In genomic region chr10:86194684-86195083, GRCh38 we compare ENCODE assay signal across 21 cellular contexts.
DNase-seq lines count a peak whose midpoint lies in the region; ATAC-seq and TF ChIP-seq lines count a peak whose summit lies in the region.
"Had no signal": no experiment of that assay in that cellular context is flagged by ENCODE, and none has a peak within 500 bp of the region (broad histone marks: within the 10 kb centered on the region; RNA-seq: fewer than 3 reads in every experiment).

No MANE protein-coding gene starts in this region.

- CTCF ChIA-PET in PC-9 (lab: Charles Lee), result no interaction called here

- no peak overlapping the region for H4K91ac ChIP-seq in neuronal stem cell (ENCODE audit: low read depth, low read length, poor library complexity)

- H3K36me3 ChIP-seq in BLaER1 treated with 17β-estradiol and CSF1 and Interleukin-3, amounts not matched to agents 10 nM and 100 nM, result no peaks in the 10 kb centered on the region
- H3K36me3 ChIP-seq in neuronal stem cell (replicated peaks in 1 of 2; ENCODE audit: control insufficient read depth in 2 of 2, insufficient read depth in 2 of 2, low read length in 2 of 2), result no peaks in the 10 kb centered on the region
- H3K36me3 ChIP-seq in stomach, result no peaks in the 10 kb centered on the region
- H3K36me3 ChIP-seq in PC-9 (ENCODE audit: low read depth), result no peaks in the 10 kb centered on the region
- H3K36me3 ChIP-seq: BE2C, HAP-1 had no signal

- peaks cover 0 to 3% (median 0%) of the 10 kb centered on the region in 11 experiments; a peak in 2 of 22 replicates for H4K20me1 ChIP-seq in BLaER1 treated with 17β-estradiol and CSF1 and Interleukin-3, amounts not matched to agents 10 nM and 100 nM
- H4K20me1 ChIP-seq in PC-9 (ENCODE audit: insufficient read depth), result no peaks in the 10 kb centered on the region

- no peaks in the 10 kb centered on the region for H3F3A ChIP-seq in PC-9 (ENCODE audit: insufficient read depth, low read depth)

- H3K27ac ChIP-seq in BLaER1 treated with 17β-estradiol and CSF1 and Interleukin-3, amounts not matched to agents 10 nM and 100 nM, result no peak overlapping the region
- H3K27ac ChIP-seq in neuronal stem cell (replicated peaks; ENCODE audit: low read length) (no peak overlapping the region), stomach (no peak overlapping the region), PC-9 (no peak overlapping the region)
- H3K27ac ChIP-seq: A549, C4-2B had no signal

- H4K8ac ChIP-seq in neuronal stem cell (ENCODE audit: low read depth, low read length), result no peak overlapping the region

- peak overlapping the region; percentile 8 for H3K23ac ChIP-seq in neuronal stem cell (ENCODE audit: low read depth, low read length, poor library complexity)

- no peak overlapping the region for H2BK15ac ChIP-seq in neuronal stem cell (ENCODE audit: low read length)

- no peak overlapping the region for H3K14ac ChIP-seq in neuronal stem cell (ENCODE audit: low read length)

- no peaks in the 10 kb centered on the region for H3K79me1 ChIP-seq in neuronal stem cell (ENCODE audit: low read depth, low read length)

- no peak overlapping the region for H3K9ac ChIP-seq in BLaER1 treated with 17β-estradiol and CSF1 and Interleukin-3, amounts not matched to agents 10 nM and 100 nM
- H3K9ac ChIP-seq in neuronal stem cell (ENCODE audit: low read depth, low read length, poor library complexity), result no peak overlapping the region

- H3K4me1 ChIP-seq in BLaER1 treated with 17β-estradiol and CSF1 and Interleukin-3, amounts not matched to agents 10 nM and 100 nM, result peaks cover 0 to 38% (median 21%) of the 10 kb centered on the region in 10 experiments; a peak in 16 of 20 replicates
- H3K4me1 ChIP-seq in neuronal stem cell (ENCODE audit: control insufficient read depth in 2 of 2, insufficient read depth in 1 of 2, low read depth in 1 of 2, low read length in 2 of 2) (peaks cover 0 to 1% of the 10 kb centered on the region in 2 donors), stomach (no peaks in the 10 kb centered on the region), PC-9 (replicated peaks; ENCODE audit: insufficient read depth) (no peaks in the 10 kb centered on the region)
- H3K4me1 ChIP-seq: A549, Caco-2, HAP-1 had no signal

- no peak overlapping the region for H2AK5ac ChIP-seq in neuronal stem cell (ENCODE audit: low read depth, low read length)

- no peak for TF ChIP-seq CTCF in stomach (IDR thresholded peaks at IDR 0.05)
- no peak for TF ChIP-seq CTCF in PC-9 (conservative IDR thresholded peaks at IDR 0.05)

- H3K27me3 ChIP-seq in BLaER1 treated with 17β-estradiol and CSF1 and Interleukin-3, amounts not matched to agents 10 nM and 100 nM, result no peaks in the 10 kb centered on the region
- H3K27me3 ChIP-seq in neuronal stem cell (ENCODE audit: control insufficient read depth in 3 of 3, insufficient read depth in 3 of 3, low read depth in 1 of 3, low read length in 3 of 3) (peaks cover 0 to 3% (median 0%) of the 10 kb centered on the region in 3 experiments), stomach (peaks cover 0 to 9% (median 0%) of the 10 kb centered on the region in 3 donors), PC-9 (ENCODE audit: insufficient read depth, low read depth) (peaks cover 13% of the 10 kb centered on the region)
- H3K27me3 ChIP-seq: BE2C had no signal

- H3K4ac ChIP-seq in neuronal stem cell (ENCODE audit: low read length), result peak overlapping the region; percentile 13

- WGBS in neuronal stem cell (ENCODE audit: extremely low coverage in 2 of 2, insufficient read length in 2 of 2, insufficient replicate concordance in 1 of 2), 2 donors, result no CpG with 5 or more reads among the region's 5 CpGs
- WGBS in stomach, 5 donors, result 71 to 92% (median 89%) methylated on average over 5 of the region's 5 CpGs

- H2BK120ac ChIP-seq in neuronal stem cell (ENCODE audit: low read depth, low read length), result no peak overlapping the region

- H3K9me2 ChIP-seq in PC-9 (ENCODE audit: insufficient read depth), result no peaks in the 10 kb centered on the region

- no TSS peak for BruUV-seq in PC-9 (replicated peaks; lab: Mats Ljungman, UMichigan)

- 0 out of 22 replicates have a peak, but pooled peaks cover 0 to 6% (median 0%) of the 10 kb centered on the region in 11 experiments for H3K9me3 ChIP-seq in BLaER1 treated with 17β-estradiol and CSF1 and Interleukin-3, amounts not matched to agents 10 nM and 100 nM (replicated peaks in 1 of 11)
- H3K9me3 ChIP-seq in neuronal stem cell (replicated peaks in 1 of 2; ENCODE audit: control insufficient read depth in 2 of 2, insufficient read depth in 1 of 2, low read depth in 1 of 2, low read length in 2 of 2), result no peaks in the 10 kb centered on the region
- no peaks in the 10 kb centered on the region for H3K9me3 ChIP-seq in stomach
- no peaks in the 10 kb centered on the region for H3K9me3 ChIP-seq in PC-9 (ENCODE audit: insufficient read depth, low read depth)
- H3K9me3 ChIP-seq: A549, BE2C, Caco-2, HAP-1 had no signal

- intact Hi-C loops in stomach (cut with DNase I; ENCODE audit: low total_unique reads), result no loop called here
- intact Hi-C loops in PC-9 (cut with micrococcal nuclease; ENCODE audit: unreplicated experiment), result no loop called here

- peak overlapping the region; percentile 71 for H3K18ac ChIP-seq in neuronal stem cell (ENCODE audit: low read length)

- H3K4me3 ChIP-seq in BLaER1 treated with 17β-estradiol and CSF1 and Interleukin-3, amounts not matched to agents 10 nM and 100 nM, result no peak overlapping the region
- H3K4me3 ChIP-seq in neuronal stem cell (ENCODE audit: low read length in 2 of 2), result no peak overlapping the region
- no peak overlapping the region for H3K4me3 ChIP-seq in stomach
- no peak overlapping the region for H3K4me3 ChIP-seq in PC-9
- H3K4me3 ChIP-seq: A549, HAP-1 had no signal

- peak overlapping the region in 7 of 11 experiments; percentile 14 to 53 (median 38); a peak in 10 of 22 replicates for H3K4me2 ChIP-seq in BLaER1 treated with 17β-estradiol and CSF1 and Interleukin-3, amounts not matched to agents 10 nM and 100 nM
- no peak overlapping the region for H3K4me2 ChIP-seq in neuronal stem cell (ENCODE audit: insufficient read depth, low read length, poor library complexity, severe bottlenecking)
- H3K4me2 ChIP-seq in PC-9, result no peak overlapping the region
- H3K4me2 ChIP-seq: A549 had no signal

- H3K79me2 ChIP-seq in PC-9 (ENCODE audit: low read depth), result no peaks in the 10 kb centered on the region

- H2BK12ac ChIP-seq in neuronal stem cell (ENCODE audit: low read length), result peak overlapping the region; percentile 14

- POLR2A ChIA-PET in PC-9 (lab: Charles Lee; ENCODE audit: unreplicated experiment), result interaction anchor here (0.7 kb wide), 2 partner anchors 12 to 23 kb away, joined by 3 to 4 read pairs; no protein-coding TSS in a partner anchor

- ATAC-seq in HG02870 (IDR thresholded peaks at IDR 0.05; ENCODE audit: unreplicated experiment), result no peak
- ATAC-seq: A549; CD8-positive, alpha-beta T cell had no signal

- DNase-seq in neuronal stem cell (ENCODE audit: low spot score), result no peak
- DNase-seq in stomach, result peak; percentile 7
- DNase-seq in PC-9, result no peak
- no peak for DNase-seq in SIG-M5 treated with dmso at 0.1 percent for 504 hours (lab: John Stamatoyannopoulos, UW; ENCODE audit: unreplicated experiment)
- no peak for DNase-seq in NCI-H1417 treated with DMSO at 0.1 percent for 48 hours (lab: John Stamatoyannopoulos, UW)
- DNase-seq: 8988T; ACHN; AML-193; BE2C; Caco-2; CD4-positive, CD25-positive, alpha-beta regulatory T cell; CD8-positive, alpha-beta T cell; DMS153; DND-41; GOT3; HFFc6 had no signal

- TF ChIP-seq EP300 in stomach (IDR thresholded peaks at IDR 0.05), result no peak

- TF ChIP-seq POLR2A in stomach (IDR thresholded peaks at IDR 0.05), result no peak

- no peak overlapping the region for H2AFZ ChIP-seq in neuronal stem cell (ENCODE audit: low read length)
- H2AFZ ChIP-seq in PC-9, result no peak overlapping the region

- H2BK5ac ChIP-seq in neuronal stem cell (ENCODE audit: low read length), result no peak overlapping the region

Comparison
In these comparisons a context has a peak if more than half of its experiments do, and no peak if none do; other contexts are left out.
1. H3K4me2 ChIP-seq: peak in BLaER1 treated with 17β-estradiol and CSF1 and Interleukin-3, amounts not matched to agents 10 nM and 100 nM (7 of 11); none in neuronal stem cell (single experiment) and PC-9 (single experiment).